8 cellular contexts compared by ENCODE assay signal in the genomic region with DNA sequence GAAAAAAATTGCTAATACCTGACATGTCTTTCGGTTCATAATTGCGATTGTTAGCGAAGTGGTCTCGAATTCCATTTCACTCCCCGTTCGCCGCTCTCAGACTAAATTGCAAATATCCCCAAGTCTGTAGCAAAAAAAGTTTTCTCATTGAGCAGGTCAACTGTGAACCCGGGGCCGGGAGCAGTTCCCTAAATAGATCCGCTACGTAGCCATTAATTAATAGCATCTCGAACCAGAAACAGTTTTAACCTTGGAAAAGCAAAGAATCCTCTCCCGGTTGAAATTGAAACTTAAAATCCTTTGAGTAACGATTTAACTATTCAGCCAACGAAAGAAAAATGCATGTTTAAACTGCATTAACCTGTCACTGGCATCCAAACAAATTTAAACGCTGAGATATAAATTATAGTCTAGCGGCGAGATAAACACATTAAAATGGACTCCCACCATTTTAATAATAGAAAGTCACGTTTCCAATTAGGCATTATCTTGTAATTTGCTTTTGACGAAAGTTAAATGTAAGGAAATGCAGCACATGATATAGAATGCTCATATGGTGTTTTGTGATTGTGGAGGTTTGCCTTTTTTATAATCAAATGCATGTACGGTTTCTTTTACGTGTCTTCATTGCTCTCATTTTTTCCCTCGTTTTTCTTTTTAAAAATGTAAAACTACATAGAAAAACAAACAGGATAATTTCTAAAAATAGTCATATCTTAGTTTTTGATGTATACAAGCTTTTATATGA. TPM values are rescaled to one million over a fixed set of nuclear protein-coding genes. Genes with fewer than 3 reads are reported as not detected.
DNase-seq lines count a peak whose midpoint lies in the region; ATAC-seq, FAIRE-seq and TF ChIP-seq lines count a peak whose summit lies in the region.

No MANE protein-coding gene starts in this region.

- intact Hi-C loops in GM12878 (cut with micrococcal nuclease; ENCODE audit: unreplicated experiment) = no loop called here

- POLR2A ChIA-PET in GM12878 (lab: Charles Lee) = no interaction called here

- H3K4me1 ChIP-seq in CD4-positive, CD25-positive, alpha-beta regulatory T cell (ENCODE audit: control insufficient read depth, insufficient read depth, low read length, poor library complexity, severe bottlenecking) = peaks cover 16% of the 10 kb centered on the region
- H3K4me1 ChIP-seq in GM12878 (ENCODE audit: control insufficient read depth, insufficient read depth, low read length) (no peaks in the 10 kb centered on the region), mesenchymal stem cell (ENCODE audit: control insufficient read depth, insufficient read depth, low read depth, low read length) (peaks cover 6% of the 10 kb centered on the region)

- no peak for TF ChIP-seq EP300 in GM12878 (IDR thresholded peaks at IDR 0.05; ENCODE audit: borderline replicate concordance in 1 of 2, control insufficient read depth in 1 of 2, low read depth in 2 of 2, low read length in 2 of 2)

- SMC1A ChIA-PET in GM12878 (lab: Charles Lee; ENCODE audit: uncharacterized antibody, unreplicated experiment) = no interaction called here

- no peak overlapping the region for H4K8ac ChIP-seq in mesenchymal stem cell (ENCODE audit: low read length)

- H3K9me3 Mint-ChIP-seq in CD4-positive, CD25-positive, alpha-beta regulatory T cell = peaks cover 0 to 24% (median under 1%) of the 10 kb centered on the region in 7 donors
- peaks cover 7% of the 10 kb centered on the region for H3K9me3 Mint-ChIP-seq in HFFc6

- no peak overlapping the region for H2BK15ac ChIP-seq in mesenchymal stem cell (ENCODE audit: low read depth, poor library complexity, severe bottlenecking)

- CTCF ChIA-PET in GM12878 (lab: Yijun Ruan, JAX) = interaction anchor here (0.7 kb wide), 1 partner anchor 11 kb away, joined by 4 read pairs; no protein-coding TSS in a partner anchor

- H4K20me1 ChIP-seq in GM12878 (ENCODE audit: control insufficient read depth, insufficient read depth) = no peaks in the 10 kb centered on the region

- no peak overlapping the region for H3K4ac ChIP-seq in mesenchymal stem cell (ENCODE audit: low read depth in 1 of 2, low read length in 2 of 2)

- no peaks in the 10 kb centered on the region for H3K79me1 ChIP-seq in mesenchymal stem cell (replicated peaks; ENCODE audit: low read length, poor library complexity, severe bottlenecking)

- in situ Hi-C loops in GM12878 (cut with MboI) = no loop called here

- no peak overlapping the region for H2AK5ac ChIP-seq in mesenchymal stem cell (ENCODE audit: low read length, severe bottlenecking)

- H2AFZ ChIP-seq in GM12878 (ENCODE audit: control insufficient read depth, low read depth, low read length) (no peak overlapping the region), mesenchymal stem cell (ENCODE audit: low read depth, low read length) (no peak overlapping the region)

- H3K4me1 Mint-ChIP-seq in CD4-positive, CD25-positive, alpha-beta regulatory T cell = peaks cover 5 to 14% (median 12%) of the 10 kb centered on the region in 4 donors
- peaks cover 6% of the 10 kb centered on the region for H3K4me1 Mint-ChIP-seq in HFFc6 (ENCODE audit: low read depth)

- no peak overlapping the region for H2BK120ac ChIP-seq in mesenchymal stem cell (ENCODE audit: low read depth, low read length)

- peak; percentile 23 for FAIRE-seq in GM12878 (lab: Jason Lieb, UNC)

- H3K79me2 ChIP-seq in GM12878 (ENCODE audit: control insufficient read depth, insufficient read depth, low read length) = no peaks in the 10 kb centered on the region

- 4% methylated on average over 23 of the region's 23 CpGs for WGBS in GM12878 (ENCODE audit: insufficient coverage, insufficient replicate concordance, low lambda C conversion rate, missing lambda C conversion rate)
- 14% methylated on average over 20 of the region's 23 CpGs for WGBS in mesenchymal stem cell

- no peak overlapping the region for H4K91ac ChIP-seq in mesenchymal stem cell (ENCODE audit: low read length)

- H3K4me3 Mint-ChIP-seq in CD4-positive, CD25-positive, alpha-beta regulatory T cell = peak overlapping the region; percentile 81 to 96 (median 86)
- H3K4me3 Mint-ChIP-seq in HFFc6 = peak overlapping the region; percentile 91

- TF ChIP-seq POLR2A in GM12878 (IDR thresholded peaks at IDR 0.05; ENCODE audit: low read depth, low read length) = no peak

- BruUV-seq in GM12878 (replicated peaks; lab: Mats Ljungman, UMichigan) = no TSS peak

- ATAC-seq in CD4-positive, CD25-positive, alpha-beta regulatory T cell (ENCODE audit: low read depth in 2 of 2) = no peak
- ATAC-seq in GM12878 = no peak
- no peak for ATAC-seq in GM21367 (IDR thresholded peaks at IDR 0.05; ENCODE audit: unreplicated experiment)
- ATAC-seq in HG03095 (IDR thresholded peaks at IDR 0.05; ENCODE audit: unreplicated experiment) = no peak

- H3K14ac ChIP-seq in mesenchymal stem cell (ENCODE audit: low read length in 2 of 2) = no peak overlapping the region

- H3K36me3 Mint-ChIP-seq in CD4-positive, CD25-positive, alpha-beta regulatory T cell = no peaks in the 10 kb centered on the region
- no peaks in the 10 kb centered on the region; the same call in none of the 2 replicates for H3K36me3 Mint-ChIP-seq in HFFc6 (ENCODE audit: low read depth)

- peak in 1 of 3 donors; percentile 14 for DNase-seq in CD4-positive, CD25-positive, alpha-beta regulatory T cell
- DNase-seq in HFFc6 (no peak), GM12878 (ENCODE audit: low read depth, low spot score) (no peak), mesenchymal stem cell (no peak), iPS-NIHi7 (ENCODE audit: extremely low spot score) (no peak)
- no peak for DNase-seq in activated naive CD4-positive, alpha-beta T cell (lab: John Stamatoyannopoulos, UW)

- H2BK5ac ChIP-seq in mesenchymal stem cell (ENCODE audit: low read depth, low read length, poor library complexity, severe bottlenecking) = no peak overlapping the region

- no peak overlapping the region for H3K23ac ChIP-seq in mesenchymal stem cell (ENCODE audit: low read length in 2 of 2)

- peaks cover 3 to 14% of the 10 kb centered on the region in 2 experiments for H3K9me3 ChIP-seq in CD4-positive, CD25-positive, alpha-beta regulatory T cell (ENCODE audit: control insufficient read depth in 2 of 2, low read length in 2 of 2)
- H3K9me3 ChIP-seq in GM12878 (replicated peaks; ENCODE audit: control insufficient read depth, insufficient read depth, low read length) = no peaks in the 10 kb centered on the region; the same call in 2 of the 3 replicates
- peaks cover 35% of the 10 kb centered on the region for H3K9me3 ChIP-seq in mesenchymal stem cell (ENCODE audit: control insufficient read depth, low read length)

- H3K18ac ChIP-seq in mesenchymal stem cell (ENCODE audit: low read depth in 1 of 2, low read length in 2 of 2) = no peak overlapping the region

- peak overlapping the region; percentile 74 for H3K4me3 ChIP-seq in CD4-positive, CD25-positive, alpha-beta regulatory T cell (ENCODE audit: low read depth, low read length)
- H3K4me3 ChIP-seq in GM12878 (peak overlapping the region; percentile 68), mesenchymal stem cell (ENCODE audit: insufficient read depth in 1 of 2, low read depth in 1 of 2, low read length in 2 of 2) (peak overlapping the region; percentile 69 to 83)

- H3K4me2 ChIP-seq in GM12878 (ENCODE audit: control insufficient read depth, insufficient read depth) (peak overlapping the region; percentile 93), mesenchymal stem cell (ENCODE audit: low read length, poor library complexity, severe bottlenecking) (peak overlapping the region; percentile 79)

- H3K9ac ChIP-seq in GM12878 (ENCODE audit: control insufficient read depth, insufficient read depth, low read length) (no peak overlapping the region), mesenchymal stem cell (ENCODE audit: low read length) (peak overlapping the region; percentile 90)

- H3K27ac Mint-ChIP-seq in CD4-positive, CD25-positive, alpha-beta regulatory T cell = no peak overlapping the region
- H3K27ac Mint-ChIP-seq in HFFc6 = no peak overlapping the region

- peaks cover 70% of the 10 kb centered on the region for H3K27me3 ChIP-seq in CD4-positive, CD25-positive, alpha-beta regulatory T cell (ENCODE audit: control insufficient read depth, insufficient read depth, low read length)
- peaks cover 6 to 15% of the 10 kb centered on the region in 2 experiments for H3K27me3 ChIP-seq in GM12878 (replicated peaks in 1 of 2; ENCODE audit: control insufficient read depth in 2 of 2, insufficient read depth in 2 of 2, low read length in 1 of 2)
- H3K27me3 ChIP-seq in mesenchymal stem cell (ENCODE audit: control insufficient read depth in 1 of 2, insufficient read depth in 1 of 2, low read length in 2 of 2) = peaks cover 44 to 54% of the 10 kb centered on the region in 2 experiments

- no peak for TF ChIP-seq RAD21 in GM12878 (IDR thresholded peaks at IDR 0.05; ENCODE audit: insufficient read depth, low read depth, low read length)

- TF ChIP-seq CTCF in HFFc6 (IDR thresholded peaks at IDR 0.05) (no peak), GM12878 (IDR thresholded peaks at IDR 0.05 in 2 of 3, conservative IDR thresholded peaks at IDR 0.05 in 1 of 3; ENCODE audit: control insufficient read depth in 2 of 3, extremely low read depth in 1 of 3, insufficient read depth in 1 of 3, low read depth in 3 of 3, low read length in 3 of 3) (no peak)

- H3K27me3 Mint-ChIP-seq in CD4-positive, CD25-positive, alpha-beta regulatory T cell = peaks cover 75% of the 10 kb centered on the region
- peaks cover 46% of the 10 kb centered on the region for H3K27me3 Mint-ChIP-seq in HFFc6 (ENCODE audit: insufficient read depth)

- H2BK12ac ChIP-seq in mesenchymal stem cell (ENCODE audit: low read length in 2 of 2) = no peak overlapping the region

- RAD21 ChIA-PET in GM12878 (lab: Charles Lee; ENCODE audit: unreplicated experiment) = no interaction called here

- H3K36me3 ChIP-seq in CD4-positive, CD25-positive, alpha-beta regulatory T cell (ENCODE audit: control insufficient read depth, insufficient read depth, low read length) = no peaks in the 10 kb centered on the region
- H3K36me3 ChIP-seq in GM12878 (ENCODE audit: control insufficient read depth in 2 of 2, insufficient read depth in 2 of 2, low read length in 1 of 2) (no peaks in the 10 kb centered on the region), mesenchymal stem cell (ENCODE audit: control insufficient read depth in 1 of 2, insufficient read depth in 2 of 2, low read depth in 1 of 2, low read length in 2 of 2) (peaks cover 0 to 7% of the 10 kb centered on the region in 2 experiments)

- no peak overlapping the region for H3K27ac ChIP-seq in CD4-positive, CD25-positive, alpha-beta regulatory T cell (ENCODE audit: insufficient read depth, low read length, poor library complexity, severe bottlenecking)
- H3K27ac ChIP-seq in GM12878 (ENCODE audit: control insufficient read depth, insufficient read depth) = no peak overlapping the region
- no peak overlapping the region for H3K27ac ChIP-seq in mesenchymal stem cell (ENCODE audit: low read length, poor library complexity, severe bottlenecking)

RNA-seq across cellular contexts. Expression of gene KLF14, which starts 0.7 kb away (rescaled TPM):
- total RNA-seq in CD4-positive, CD25-positive, alpha-beta regulatory T cell = not detected
- polyA plus RNA-seq in CD4-positive, CD25-positive, alpha-beta regulatory T cell = not detected
- total RNA-seq in HFFc6 (2021; fragmentation: NEBNext Ultra II Directional; extraction: Animal tissue kit (Norgen Biotek cat#: 25700)) = not detected
- not detected in 2 replicates for total RNA-seq in GM12878 (2013; cell fraction: nucleolus; rRNA removed)
- total RNA-seq in GM12878 (2014; rRNA removed) (0.06 TPM in 1 of 2 replicates, not detected in the other), GM12878 (2014; rRNA removed; fragmentation: Illumina TruSeq; extraction: Trizol) (not detected in 2 replicates), GM12878 (2021) (not detected in 2 replicates)
- polyA plus RNA-seq in GM12878 (2011; ENCODE audit: low read depth) = not detected
- polyA plus RNA-seq in GM12878 (2011; rRNA removed) (not detected in 2 replicates), GM12878 (2014; fragmentation: Illumina TruSeq; extraction: Trizol) (not detected in 2 replicates), GM12878 (2014; fragmentation: Nextera tagmentation; extraction: Ambion mirVana) (not detected), GM12878 (2014; rRNA removed) (not detected in 2 replicates), GM12878 (2016; fragmentation: Nextera tagmentation; extraction: Ambion mirVana) (not detected)
- not detected in 2 replicates for polyA plus RNA-seq in GM12878 (2011; cell fraction: cytosol; rRNA removed)
- not detected in 2 replicates for polyA plus RNA-seq in GM12878 (2011; cell fraction: nucleus; rRNA removed)
- polyA plus RNA-seq in GM12878 (2012) = not detected in 2 replicates
- polyA minus RNA-seq in GM12878 (2011; rRNA and poly(A)+ RNA removed) = not detected in 2 replicates
- not detected in 2 replicates for polyA minus RNA-seq in GM12878 (2011; cell fraction: cytosol; rRNA and poly(A)+ RNA removed)
- polyA minus RNA-seq in GM12878 (2011; cell fraction: nucleus; rRNA and poly(A)+ RNA removed) = not detected in 2 replicates
- polyA plus RNA-seq in mesenchymal stem cell (2013, experiment 1 of 2) = 0.12 TPM
- polyA plus RNA-seq in mesenchymal stem cell (2013, experiment 2 of 2) = 0.04 TPM

RNA-seq across cellular contexts. Expression of gene TSGA13, which starts 48.4 kb away (rescaled TPM):
- total RNA-seq in CD4-positive, CD25-positive, alpha-beta regulatory T cell = not detected
- polyA plus RNA-seq in CD4-positive, CD25-positive, alpha-beta regulatory T cell = not detected
- total RNA-seq in HFFc6 (2021; fragmentation: NEBNext Ultra II Directional; extraction: Animal tissue kit (Norgen Biotek cat#: 25700)) = not detected
- not detected in 2 replicates for total RNA-seq in GM12878 (2013; cell fraction: nucleolus; rRNA removed)
- total RNA-seq in GM12878 (2014; rRNA removed) (not detected in 2 replicates), GM12878 (2014; rRNA removed; fragmentation: Illumina TruSeq; extraction: Trizol) (not detected in 2 replicates), GM12878 (2021) (not detected in 2 replicates)
- polyA plus RNA-seq in GM12878 (2011; ENCODE audit: low read depth) = not detected
- polyA plus RNA-seq in GM12878 (2011; rRNA removed) (not detected in 2 replicates), GM12878 (2014; fragmentation: Illumina TruSeq; extraction: Trizol) (not detected in 2 replicates), GM12878 (2014; fragmentation: Nextera tagmentation; extraction: Ambion mirVana) (not detected), GM12878 (2014; rRNA removed) (not detected in 2 replicates), GM12878 (2016; fragmentation: Nextera tagmentation; extraction: Ambion mirVana) (not detected)
- not detected in 2 replicates for polyA plus RNA-seq in GM12878 (2011; cell fraction: cytosol; rRNA removed)
- not detected in 2 replicates for polyA plus RNA-seq in GM12878 (2011; cell fraction: nucleus; rRNA removed)
- polyA plus RNA-seq in GM12878 (2012) = not detected in 2 replicates
- not detected in 2 replicates for polyA minus RNA-seq in GM12878 (2011; rRNA and poly(A)+ RNA removed)
- polyA minus RNA-seq in GM12878 (2011; cell fraction: cytosol; rRNA and poly(A)+ RNA removed) = not detected in 2 replicates
- polyA minus RNA-seq in GM12878 (2011; cell fraction: nucleus; rRNA and poly(A)+ RNA removed) = not detected in 2 replicates
- polyA plus RNA-seq in mesenchymal stem cell (2013, experiment 1 of 2) = not detected
- not detected for polyA plus RNA-seq in mesenchymal stem cell (2013, experiment 2 of 2)
